Comparison of ENCODE assay signal across 20 cellular contexts in the genomic region with DNA sequence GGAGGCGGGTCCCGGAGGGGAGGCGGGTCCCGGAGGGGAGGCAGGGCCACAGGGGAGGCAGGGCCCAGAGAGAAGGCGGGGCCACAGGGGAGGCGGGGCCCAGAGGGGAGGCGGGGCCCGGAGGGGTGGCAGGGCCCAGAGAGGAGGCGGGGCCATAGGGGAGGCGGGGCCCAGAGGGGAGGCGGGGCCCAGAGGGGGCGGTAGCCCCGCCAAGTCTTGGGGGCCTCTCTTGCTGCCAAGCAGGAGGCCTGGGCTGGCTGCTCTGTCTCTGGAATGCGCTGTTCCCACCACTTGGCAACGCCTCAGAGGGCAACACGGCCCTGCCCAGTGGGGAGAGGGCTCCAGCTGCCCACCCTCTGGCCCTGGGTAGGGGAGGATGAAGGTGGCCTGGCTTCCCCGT.
DNase-seq lines count a peak whose midpoint lies in the region; ATAC-seq and TF ChIP-seq lines count a peak whose summit lies in the region.
"Had no signal": no experiment of that assay in that cellular context is flagged by ENCODE, and none has a peak within 500 bp of the region (broad histone marks: within the 10 kb centered on the region; RNA-seq: fewer than 3 reads in every experiment).

No MANE protein-coding gene starts in this region.

- 69 to 85% (median 81%) methylated on average over 10 to 17 of the region's 17 CpGs for WGBS in heart left ventricle, 4 donors
- no CpG with 5 or more reads among the region's 17 CpGs for WGBS in H9 (ENCODE audit: extremely low coverage, insufficient read length, low lambda C conversion rate)
- 93% methylated on average over 3 to 13 of the region's 17 CpGs for WGBS in endodermal cell (ENCODE audit: insufficient coverage in 1 of 2, insufficient read length in 1 of 2), 2 experiments

- H4K5ac ChIP-seq in H9 (ENCODE audit: insufficient read length, low read depth, low read length) = no peak overlapping the region

- H3K4ac ChIP-seq in H9 (ENCODE audit: low read depth, low read length) = no peak overlapping the region

- TF ChIP-seq CTCF in heart left ventricle (IDR thresholded peaks at IDR 0.05) (no peak), H9 (conservative IDR thresholded peaks at IDR 0.05) (no peak), endodermal cell (conservative IDR thresholded peaks at IDR 0.05) (no peak)

- no peak overlapping the region for H3K18ac ChIP-seq in H9 (ENCODE audit: insufficient read length, low read depth, low read length)

- no peak overlapping the region for H3K14ac ChIP-seq in H9 (ENCODE audit: insufficient read depth, low read length)

- H3K36me3 Mint-ChIP-seq in H9 (ENCODE audit: insufficient read depth in 1 of 3, low read depth in 3 of 3) = no peaks in the 10 kb centered on the region
- H3K36me3 Mint-ChIP-seq in endodermal cell (ENCODE audit: low read depth) = no peaks in the 10 kb centered on the region
- H3K36me3 Mint-ChIP-seq: activated naive CD8-positive, alpha-beta T cell had no signal

- H2BK20ac ChIP-seq in H9 (ENCODE audit: low read depth, low read length, poor library complexity, severe bottlenecking) = no peak overlapping the region

- no peak overlapping the region for H3T11ph ChIP-seq in H9 (ENCODE audit: low read length)

- no peaks in the 10 kb centered on the region for H3K4me1 ChIP-seq in heart left ventricle
- peaks cover 3% of the 10 kb centered on the region; the same call in 1 of the 2 replicates for H3K4me1 ChIP-seq in H9 (ENCODE audit: insufficient read depth, low read length)
- H3K4me1 ChIP-seq in endodermal cell (ENCODE audit: control insufficient read depth, insufficient read depth, low read length) = no peaks in the 10 kb centered on the region
- H3K4me1 ChIP-seq: foreskin keratinocyte, HAP-1, left lung had no signal

- H2BK5ac ChIP-seq in H9 (ENCODE audit: insufficient read length, low read length) = no peak overlapping the region

- H3K4me3 Mint-ChIP-seq in H9 (no peak overlapping the region), endodermal cell (no peak overlapping the region)
- H3K4me3 Mint-ChIP-seq: activated naive CD8-positive, alpha-beta T cell had no signal

- H3K9me3 Mint-ChIP-seq in H9 (no peaks in the 10 kb centered on the region), endodermal cell (no peaks in the 10 kb centered on the region)

- H3K56ac ChIP-seq in H9 (ENCODE audit: insufficient read length, low read depth, low read length) = no peak overlapping the region

- peaks cover 0 to 40% (median 3%) of the 10 kb centered on the region in 9 donors for H3K27me3 ChIP-seq in heart left ventricle
- H3K27me3 ChIP-seq in H9 (ENCODE audit: insufficient read depth, low read length) = no peaks in the 10 kb centered on the region; the same call in 1 of the 2 replicates
- peaks cover 5% of the 10 kb centered on the region for H3K27me3 ChIP-seq in endodermal cell (ENCODE audit: control insufficient read depth, insufficient read depth, low read length, poor library complexity, severe bottlenecking)
- H3K27me3 ChIP-seq: foreskin keratinocyte had no signal

- H3K27me3 Mint-ChIP-seq in H9 (ENCODE audit: low read depth) = peaks cover 12% of the 10 kb centered on the region
- H3K27me3 Mint-ChIP-seq in endodermal cell (ENCODE audit: insufficient read depth) = peaks cover 2% of the 10 kb centered on the region

- no peaks in the 10 kb centered on the region for H3K9me3 ChIP-seq in heart left ventricle
- H3K9me3 ChIP-seq in H9 (ENCODE audit: control insufficient read depth, low read depth, low read length) = no peaks in the 10 kb centered on the region
- H3K9me3 ChIP-seq in endodermal cell (ENCODE audit: control insufficient read depth, low read length) = no peaks in the 10 kb centered on the region
- H3K9me3 ChIP-seq: HAP-1, left lung had no signal

- no peak overlapping the region for H3K9ac ChIP-seq in H9 (ENCODE audit: extremely low read depth, insufficient read length, low read length)
- no peak overlapping the region for H3K9ac ChIP-seq in endodermal cell (ENCODE audit: extremely low read depth, low read length, poor library complexity, severe bottlenecking)

- H3K4me3 ChIP-seq in heart left ventricle = no peak overlapping the region
- H3K4me3 ChIP-seq in endodermal cell (ENCODE audit: low read length) = no peak overlapping the region
- H3K4me3 ChIP-seq: HAP-1, left lung, SK-N-MC had no signal

- H3K27ac Mint-ChIP-seq in H9 (no peak overlapping the region), endodermal cell (no peak overlapping the region)
- H3K27ac Mint-ChIP-seq: activated naive CD8-positive, alpha-beta T cell had no signal

- H3K79me2 ChIP-seq in H9 (ENCODE audit: insufficient read depth, low read length) = no peaks in the 10 kb centered on the region

- H2BK15ac ChIP-seq in H9 (ENCODE audit: low read depth, low read length) = no peak overlapping the region

- H4K20me1 ChIP-seq in H9 (ENCODE audit: control insufficient read depth, insufficient read depth, insufficient read length) = no peaks in the 10 kb centered on the region

- H2BK120ac ChIP-seq in H9 (ENCODE audit: low read depth, low read length, poor library complexity, severe bottlenecking) = no peak overlapping the region

- peaks cover 2 to 4% of the 10 kb centered on the region in 2 experiments for H3K4me1 Mint-ChIP-seq in H9
- H3K4me1 Mint-ChIP-seq in endodermal cell = no peaks in the 10 kb centered on the region

- H4K8ac ChIP-seq in H9 (replicated peaks; ENCODE audit: insufficient read length, low read depth, low read length) = no peak overlapping the region

- H2BK12ac ChIP-seq in H9 (ENCODE audit: insufficient read length, low read depth, low read length) = no peak overlapping the region

- H3K23me2 ChIP-seq in H9 (ENCODE audit: insufficient read length, low read depth, low read length, poor library complexity, severe bottlenecking) = no peaks in the 10 kb centered on the region

- DNase-seq in heart left ventricle = peak in 3 of 5 donors; percentile 9 to 33 (median 10)
- no peak for DNase-seq in cardiac septum (ENCODE audit: low spot score)
- peak; percentile 75 for DNase-seq in H9
- peak; percentile 68 for DNase-seq in endodermal cell
- peak; percentile 64 for DNase-seq in posterior vena cava (ENCODE audit: low spot score)
- DNase-seq in superior temporal gyrus (ENCODE audit: extremely low spot score) = no peak
- no peak for DNase-seq in AML-193 (lab: John Stamatoyannopoulos, UW)
- no peak for DNase-seq in kidney tubule cell (ENCODE audit: low spot score)
- DNase-seq: activated CD4-positive, CD25-positive, alpha-beta regulatory T cell; activated T-cell treated with anti-CD3 and anti-CD28 coated beads for 4 hours; foreskin keratinocyte; Kasumi-1; NCI-H1092 treated with DMSO at 0.1 percent for 48 hours; NCI-H2081; NCI-H526; nucleus accumbens had no signal

- no peak for ATAC-seq in heart left ventricle
- ATAC-seq: foreskin keratinocyte, left lung had no signal

- no peak overlapping the region for H2AFZ ChIP-seq in H9 (ENCODE audit: low read length)

- H3K23ac ChIP-seq in H9 (ENCODE audit: insufficient read length, low read depth, low read length) = no peak overlapping the region

- no peak overlapping the region for H3K4me2 ChIP-seq in H9 (ENCODE audit: insufficient read depth, insufficient read length, low read length)

- intact Hi-C loops in heart left ventricle (cut with DNase I) = no loop called here
- intact Hi-C loops in cardiac septum (cut with DNase I) = no loop called here
- intact Hi-C loops in posterior vena cava (cut with DNase I) = no loop called here

- no peaks in the 10 kb centered on the region for H3K36me3 ChIP-seq in heart left ventricle
- H3K36me3 ChIP-seq in endodermal cell (ENCODE audit: control insufficient read depth, insufficient read depth, low read length) = no peaks in the 10 kb centered on the region
- H3K36me3 ChIP-seq: HAP-1, left lung had no signal

- no peak overlapping the region for H4K91ac ChIP-seq in H9 (ENCODE audit: insufficient read length, low read depth, low read length)

- H3K79me1 ChIP-seq in H9 (ENCODE audit: insufficient read depth, low read depth, low read length, poor library complexity, severe bottlenecking) = no peaks in the 10 kb centered on the region

- no peak for TF ChIP-seq POLR2A in heart left ventricle (IDR thresholded peaks at IDR 0.05)

- H2AK5ac ChIP-seq in H9 (ENCODE audit: insufficient read length, low read length) = no peak overlapping the region

- H3K27ac ChIP-seq in heart left ventricle (no peak overlapping the region), H9 (ENCODE audit: insufficient read length, low read depth, low read length) (no peak overlapping the region), endodermal cell (ENCODE audit: low read depth, low read length) (no peak overlapping the region)
- H3K27ac ChIP-seq: foreskin keratinocyte, left lung, SK-N-MC had no signal

Comparison
In these comparisons a context has a peak if more than half of its experiments do, and no peak if none do; other contexts are left out.
1. DNase-seq: peak in heart left ventricle (3 of 5), H9 (single experiment), endodermal cell (single experiment) and posterior vena cava (single experiment); none in cardiac septum (single experiment), superior temporal gyrus (single experiment), AML-193 (0 of 2) and kidney tubule cell (single experiment).